11 cellular contexts compared by ENCODE assay signal in genomic region chr5:172906436-172906835, GRCh38. TPM values are rescaled to one million over a fixed set of nuclear protein-coding genes. Genes with fewer than 3 reads are reported as not detected.
DNase-seq lines count a peak whose midpoint lies in the region; ATAC-seq and TF ChIP-seq lines count a peak whose summit lies in the region.
"Had no signal": no experiment of that assay in that cellular context is flagged by ENCODE, and none has a peak within 500 bp of the region (broad histone marks: within the 10 kb centered on the region; RNA-seq: fewer than 3 reads in every experiment).

No MANE protein-coding gene starts in this region.

- no peak for ATAC-seq in right cardiac atrium
- no peak for ATAC-seq in left ventricle myocardium superior
- ATAC-seq in HG03442 (IDR thresholded peaks at IDR 0.05; ENCODE audit: unreplicated experiment), result peak; percentile 60

- 80% methylated on average over 6 of the region's 6 CpGs for WGBS in right cardiac atrium

- H3K9me3 ChIP-seq in right cardiac atrium (ENCODE audit: control insufficient read depth, low read length) (no peaks in the 10 kb centered on the region), vagina (no peaks in the 10 kb centered on the region)
- H3K9me3 ChIP-seq: neutrophil had no signal

- peak overlapping the region; percentile 37 for H3K27ac ChIP-seq in right cardiac atrium (ENCODE audit: low read length)
- peak overlapping the region; percentile 95 for H3K27ac ChIP-seq in vagina
- H3K27ac ChIP-seq: cardiac muscle cell, neutrophil had no signal

- no peak for TF ChIP-seq CTCF in vagina (IDR thresholded peaks at IDR 0.05)

- peaks cover 0 to 8% of the 10 kb centered on the region in 2 donors for H3K36me3 ChIP-seq in vagina

- DNase-seq in right cardiac atrium (peak in 1 of 3 donors; percentile 3), left ventricle myocardium superior (no peak), hepatic stellate cell (ENCODE audit: low spot score) (peak; percentile 65), vagina (ENCODE audit: extremely low spot score in 2 of 2) (no peak), NCI-H1694 (lab: John Stamatoyannopoulos, UW) (no peak), DMS53 treated with DMSO at 0.1 percent for 48 hours (lab: John Stamatoyannopoulos, UW; ENCODE audit: unreplicated experiment) (no peak), DMS153 (lab: John Stamatoyannopoulos, UW) (no peak)
- DNase-seq: CD8-positive, alpha-beta memory T cell had no signal

- H3K4me1 ChIP-seq in right cardiac atrium (ENCODE audit: control insufficient read depth, insufficient read depth, low read length) (peaks cover 15% of the 10 kb centered on the region), vagina (peaks cover 63% of the 10 kb centered on the region)

- H3K4me3 ChIP-seq in right cardiac atrium (ENCODE audit: low read length) (no peak overlapping the region), vagina (no peak overlapping the region)
- H3K4me3 ChIP-seq: cardiac muscle cell had no signal

- intact Hi-C loops in right cardiac atrium (cut with DNase I), result loop anchor here in 2 of 4 donors (10.0 kb wide), 2 partner anchors 132 to 192 kb away; partner anchors contain the start of gene DUSP1 (in 2 of the 2)
- intact Hi-C loops in left ventricle myocardium superior (cut with micrococcal nuclease), result loop anchor here (10.0 kb wide), 1 partner anchor 132 kb away; the partner anchor contains the start of gene DUSP1
- intact Hi-C loops in vagina (cut with DNase I), result loop anchor here (10.0 kb wide), 1 partner anchor 192 kb away; no protein-coding TSS in a partner anchor

- H3K27me3 ChIP-seq in right cardiac atrium (ENCODE audit: control insufficient read depth, insufficient read depth) (no peaks in the 10 kb centered on the region), vagina (no peaks in the 10 kb centered on the region)
- H3K27me3 ChIP-seq: cardiac muscle cell, neutrophil had no signal

- TF ChIP-seq POLR2A in vagina (IDR thresholded peaks at IDR 0.05), result no peak

RNA-seq across cellular contexts. Expression of gene RPL26L1, which starts 52.8 kb away (rescaled TPM):
- total RNA-seq in right cardiac atrium (10 to 100 TPM; 20.2 to 28.9 (median 25.3) TPM), left ventricle myocardium superior (22.3 TPM), vagina (17.7 TPM)
- polyA plus RNA-seq in right cardiac atrium, result 58.8 TPM
